ENCODE assay signal across 12 cellular contexts in the genomic region with DNA sequence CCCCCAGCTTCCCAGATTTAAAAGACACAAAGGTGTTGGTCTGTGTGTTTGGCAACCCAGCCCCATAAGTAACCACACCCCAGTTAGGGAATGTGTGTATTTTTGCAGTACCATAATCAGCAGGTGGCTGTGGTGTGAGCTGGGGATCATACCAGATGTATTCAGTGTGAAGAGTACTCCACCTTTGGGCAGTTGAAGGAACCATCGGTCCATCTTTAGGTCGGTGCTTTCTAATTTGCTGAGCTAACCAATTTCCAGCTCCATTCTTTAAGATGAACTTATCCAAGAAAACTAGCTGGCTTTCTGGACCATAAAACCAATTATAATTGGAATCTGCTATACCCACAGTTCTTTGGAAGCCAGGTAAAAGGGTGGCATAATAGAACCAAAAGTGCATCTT. TPM values are rescaled to one million over a fixed set of nuclear protein-coding genes. Genes with fewer than 3 reads are reported as not detected.
DNase-seq lines count a peak whose midpoint lies in the region; ATAC-seq and TF ChIP-seq lines count a peak whose summit lies in the region.
"Had no signal": no experiment of that assay in that cellular context is flagged by ENCODE, and none has a peak within 500 bp of the region (broad histone marks: within the 10 kb centered on the region; RNA-seq: fewer than 3 reads in every experiment).

No MANE protein-coding gene starts in this region.

- H3K27ac Mint-ChIP-seq in chondrocyte (ENCODE audit: unreplicated experiment) (no peak overlapping the region), naive B cell (no peak overlapping the region)
- H3K27ac Mint-ChIP-seq: T-helper 1 cell treated with Interleukin-12 subunit alpha and Interleukin-12 subunit beta and Interleukin-4 antibody, amounts not matched to agents 30 μg/mL and 1 μg/mL, for 36 hours had no signal

- no peak for ATAC-seq in naive B cell (ENCODE audit: low read depth in 2 of 2)
- ATAC-seq in activated CD4-positive, CD25-positive, alpha-beta regulatory T cell treated with anti-CD3 and anti-CD28 coated beads, Interleukin-2, amount 50 U/mL, for 24 hours: no peak
- ATAC-seq: psoas muscle had no signal

- H3K36me3 Mint-ChIP-seq in chondrocyte (ENCODE audit: low read depth): peaks cover 37% of the 10 kb centered on the region
- H3K36me3 Mint-ChIP-seq in naive B cell: no peaks in the 10 kb centered on the region

- H3K27me3 Mint-ChIP-seq in chondrocyte (ENCODE audit: low read depth) (no peaks in the 10 kb centered on the region), naive B cell (peaks cover 0 to 11% (median 5%) of the 10 kb centered on the region in 3 donors)

- H3K9me3 Mint-ChIP-seq in chondrocyte (ENCODE audit: low read depth) (peaks cover 10% of the 10 kb centered on the region), naive B cell (no peaks in the 10 kb centered on the region)
- H3K9me3 Mint-ChIP-seq: T-helper 1 cell treated with Interleukin-12 subunit alpha and Interleukin-12 subunit beta and Interleukin-4 antibody, amounts not matched to agents 30 μg/mL and 1 μg/mL, for 36 hours had no signal

- H3K4me1 Mint-ChIP-seq in chondrocyte (ENCODE audit: low read depth): peaks cover 78% of the 10 kb centered on the region
- H3K4me1 Mint-ChIP-seq in naive B cell: peaks cover 13 to 28% (median 20%) of the 10 kb centered on the region in 3 donors

- no peak overlapping the region for H3K4me3 Mint-ChIP-seq in chondrocyte (ENCODE audit: unreplicated experiment)
- H3K4me3 Mint-ChIP-seq in naive B cell: no peak overlapping the region
- H3K4me3 Mint-ChIP-seq: T-helper 1 cell treated with Interleukin-12 subunit alpha and Interleukin-12 subunit beta and Interleukin-4 antibody, amounts not matched to agents 30 μg/mL and 1 μg/mL, for 36 hours had no signal

- TF ChIP-seq CTCF in GM12873 (IDR thresholded peaks at IDR 0.05; ENCODE audit: insufficient read depth, low read depth, low read length, missing control alignments): peak; percentile 8
- TF ChIP-seq CTCF in chondrocyte (IDR thresholded peaks at IDR 0.05): peak; percentile 52

- DNase-seq in M059J (ENCODE audit: low read depth) (peak; percentile 46), chondrocyte (ENCODE audit: low spot score) (no peak), naive B cell (peak; percentile 4), cerebellum (ENCODE audit: low spot score) (no peak)
- DNase-seq in activated naive CD4-positive, alpha-beta T cell treated with Interleukin-2 at 50 U/mL for 16 hours: no peak
- DNase-seq: activated CD8-positive, alpha-beta memory T cell treated with anti-CD3 and anti-CD28 coated beads, Interleukin-2, amount 50 U/mL, for 4 hours; foreskin melanocyte; psoas muscle; tibial artery had no signal

RNA-seq across cellular contexts. Expression of gene DSEL, which starts 3.2 kb away (rescaled TPM):
- 26.3 and 40.3 TPM in 2 replicates for total RNA-seq in M059J (2014; rRNA removed; shearing (Covaris generic))
- 49.3 to 86.6 TPM (median 49.8 TPM) in 3 replicates for total RNA-seq in chondrocyte
- polyA plus RNA-seq in naive B cell (ENCODE audit: low read depth in 6 of 6): under 1 TPM in 5 of 6 donors, not detected in 1; 0.11 to 0.45 (median 0.13) TPM
- total RNA-seq in cerebellum: 32.8 TPM

Comparison
In these comparisons a context has a peak if more than half of its experiments do, and no peak if none do; other contexts are left out.
1. DNase-seq: peak in M059J (single experiment) and naive B cell (single experiment); none in chondrocyte (single experiment), activated naive CD4-positive, alpha-beta T cell treated with Interleukin-2 at 50 U/mL for 16 hours (single experiment) and cerebellum (single experiment).